ENCODE assay signal across 22 cellular contexts in genomic region chr14:68491793-68492192, GRCh38.
"Had no signal": no experiment of that assay in that cellular context is flagged by ENCODE, and none has a peak within 500 bp of the region (broad histone marks: within the 10 kb centered on the region; RNA-seq: fewer than 3 reads in every experiment).

No MANE protein-coding gene starts in this region.

- H3K27me3 ChIP-seq: tibial nerve had no signal

- H3K4me1 ChIP-seq: tibial nerve had no signal

- H3K4me3 Mint-ChIP-seq: activated CD4-positive, alpha-beta memory T cell treated with anti-CD3 and anti-CD28 coated beads for 36 hours; activated CD8-positive, alpha-beta memory T cell treated with anti-CD3 and anti-CD28 coated beads, Interleukin-2, amount 10 ng/mL, durations not matched to agents 7 days and 5 days; activated naive CD4-positive, alpha-beta T cell treated with anti-CD3 and anti-CD28 coated beads for 36 hours; activated naive CD8-positive, alpha-beta T cell treated with anti-CD3 and anti-CD28 coated beads, Interleukin-2, amount 50 U/mL, for 24 hours; dendritic cell treated with granulocyte-macrophage colony-stimulating factor and Interleukin-4, amounts not matched to agents 40 ng/mL and 50 ng/mL, for 4 days; naive thymus-derived CD8-positive, alpha-beta T cell had no signal

- H3K27ac Mint-ChIP-seq: activated CD4-positive, alpha-beta memory T cell treated with anti-CD3 and anti-CD28 coated beads for 36 hours; activated CD8-positive, alpha-beta memory T cell treated with anti-CD3 and anti-CD28 coated beads, Interleukin-2, amount 10 ng/mL, durations not matched to agents 7 days and 5 days; activated naive CD4-positive, alpha-beta T cell treated with anti-CD3 and anti-CD28 coated beads for 36 hours; activated naive CD8-positive, alpha-beta T cell treated with anti-CD3 and anti-CD28 coated beads, Interleukin-2, amount 50 U/mL, for 24 hours; activated T-helper 2 cell treated with anti-CD3 and anti-CD28 coated beads, Interferon-gamma antibody, Interleukin-2, Interleukin-4, amounts not matched to agents 10 μg/mL and 5 μg/mL and 100 μg/mL, durations not matched to agents 14 hours and 24 hours and 36 hours; dendritic cell treated with granulocyte-macrophage colony-stimulating factor and Interleukin-4, amounts not matched to agents 40 ng/mL and 50 ng/mL, for 4 days had no signal

- H3K4me3 ChIP-seq: mucosa of descending colon, tibial nerve had no signal

- H3K27me3 Mint-ChIP-seq: activated CD4-positive, alpha-beta memory T cell treated with anti-CD3 and anti-CD28 coated beads for 36 hours; activated CD8-positive, alpha-beta memory T cell treated with anti-CD3 and anti-CD28 coated beads, Interleukin-2, amount 10 ng/mL, durations not matched to agents 7 days and 5 days; activated naive CD8-positive, alpha-beta T cell treated with anti-CD3 and anti-CD28 coated beads, Interleukin-2, amount 50 U/mL, for 24 hours; naive thymus-derived CD8-positive, alpha-beta T cell had no signal

- H3K9me3 Mint-ChIP-seq: activated CD4-positive, alpha-beta memory T cell treated with anti-CD3 and anti-CD28 coated beads for 36 hours; activated naive CD4-positive, alpha-beta T cell treated with anti-CD3 and anti-CD28 coated beads for 36 hours; activated naive CD8-positive, alpha-beta T cell treated with anti-CD3 and anti-CD28 coated beads, Interleukin-2, amount 50 U/mL, for 24 hours; activated T-helper 2 cell treated with anti-CD3 and anti-CD28 coated beads, Interferon-gamma antibody, Interleukin-2, Interleukin-4, amounts not matched to agents 10 μg/mL and 5 μg/mL and 100 μg/mL, durations not matched to agents 14 hours and 24 hours and 36 hours; dendritic cell treated with granulocyte-macrophage colony-stimulating factor and Interleukin-4, amounts not matched to agents 40 ng/mL and 50 ng/mL, for 4 days had no signal

- H3K36me3 ChIP-seq: tibial nerve had no signal

- FAIRE-seq: astrocyte, bronchial epithelial cell, islet of Langerhans had no signal

- H3K27ac ChIP-seq: tibial nerve had no signal

- DNase-seq: activated CD4-positive, alpha-beta memory T cell treated with anti-CD3 and anti-CD28 coated beads for 36 hours; activated CD8-positive, alpha-beta memory T cell treated with anti-CD3 and anti-CD28 coated beads, Interleukin-2, amount 10 ng/mL, durations not matched to agents 7 days and 5 days; activated naive CD4-positive, alpha-beta T cell treated with anti-CD3 and anti-CD28 coated beads for 36 hours; activated naive CD8-positive, alpha-beta T cell treated with anti-CD3 and anti-CD28 coated beads, Interleukin-2, amount 50 U/mL, for 24 hours; activated T-cell treated with anti-CD3 and anti-CD28 coated beads, Interleukin-2, amount 50 U/mL, for 1 hour; effector memory CD4-positive, alpha-beta T cell; foreskin melanocyte; mucosa of descending colon; naive thymus-derived CD8-positive, alpha-beta T cell; nucleus accumbens; posterior cingulate gyrus; stimulated activated CD4-positive, alpha-beta T cell treated with anti-CD3 and anti-CD28 coated beads, Interleukin-4, amount 100 ng/mL, for 1 hour; stimulated activated naive CD4-positive, alpha-beta T cell treated with Interleukin-2 at 50 U/mL for 16 hours; substantia nigra had no signal

- ATAC-seq: activated CD4-positive, CD25-positive, alpha-beta regulatory T cell treated with anti-CD3 and anti-CD28 coated beads, Interleukin-2, amount 50 U/mL, for 24 hours; activated CD8-positive, alpha-beta memory T cell treated with anti-CD3 and anti-CD28 coated beads, Interleukin-2, amount 10 ng/mL, durations not matched to agents 7 days and 5 days; activated naive CD8-positive, alpha-beta T cell treated with anti-CD3 and anti-CD28 coated beads, Interleukin-2, amount 50 U/mL, for 24 hours; left lobe of liver; mucosa of descending colon; naive thymus-derived CD8-positive, alpha-beta T cell had no signal

- H3K9me3 ChIP-seq: mucosa of descending colon, tibial nerve had no signal

- H3K36me3 Mint-ChIP-seq: activated CD4-positive, alpha-beta memory T cell treated with anti-CD3 and anti-CD28 coated beads for 36 hours; activated CD8-positive, alpha-beta memory T cell treated with anti-CD3 and anti-CD28 coated beads, Interleukin-2, amount 10 ng/mL, durations not matched to agents 7 days and 5 days; naive thymus-derived CD8-positive, alpha-beta T cell had no signal
